ENCODE assay signal across 1 cellular context in genomic region chr9:112042244-112042638, GRCh38.
TF ChIP-seq lines count a peak whose summit lies in the region.

No MANE protein-coding gene starts in this region.

TF ChIP-seq in IMR-90, 13 proteins besides CTCF, POLR2A, EP300 and RAD21:
- TF ChIP-seq NFE2L2 (IDR thresholded peaks at IDR 0.05; ENCODE audit: low read depth, low read length) (no peak), MXI1 (IDR thresholded peaks at IDR 0.05; ENCODE audit: borderline replicate concordance, low read depth, low read length) (no peak), SMC3 (IDR thresholded peaks at IDR 0.05; ENCODE audit: low read depth, low read length) (no peak), FOS (IDR thresholded peaks at IDR 0.05; ENCODE audit: low read depth, low read length) (no peak), MAZ (IDR thresholded peaks at IDR 0.05; ENCODE audit: borderline replicate concordance, low read depth, low read length) (no peak), CEBPB (IDR thresholded peaks at IDR 0.05; ENCODE audit: low read depth, low read length) (no peak), MAFK (IDR thresholded peaks at IDR 0.05; ENCODE audit: low read depth, low read length) (no peak), ELK1 (IDR thresholded peaks at IDR 0.05; ENCODE audit: borderline replicate concordance, low read depth, low read length) (no peak), CHD1 (IDR thresholded peaks at IDR 0.05; ENCODE audit: low read depth, low read length) (no peak), RCOR1 (IDR thresholded peaks at IDR 0.05; ENCODE audit: insufficient replicate concordance, low read length) (no peak)
